In the genomic region with DNA sequence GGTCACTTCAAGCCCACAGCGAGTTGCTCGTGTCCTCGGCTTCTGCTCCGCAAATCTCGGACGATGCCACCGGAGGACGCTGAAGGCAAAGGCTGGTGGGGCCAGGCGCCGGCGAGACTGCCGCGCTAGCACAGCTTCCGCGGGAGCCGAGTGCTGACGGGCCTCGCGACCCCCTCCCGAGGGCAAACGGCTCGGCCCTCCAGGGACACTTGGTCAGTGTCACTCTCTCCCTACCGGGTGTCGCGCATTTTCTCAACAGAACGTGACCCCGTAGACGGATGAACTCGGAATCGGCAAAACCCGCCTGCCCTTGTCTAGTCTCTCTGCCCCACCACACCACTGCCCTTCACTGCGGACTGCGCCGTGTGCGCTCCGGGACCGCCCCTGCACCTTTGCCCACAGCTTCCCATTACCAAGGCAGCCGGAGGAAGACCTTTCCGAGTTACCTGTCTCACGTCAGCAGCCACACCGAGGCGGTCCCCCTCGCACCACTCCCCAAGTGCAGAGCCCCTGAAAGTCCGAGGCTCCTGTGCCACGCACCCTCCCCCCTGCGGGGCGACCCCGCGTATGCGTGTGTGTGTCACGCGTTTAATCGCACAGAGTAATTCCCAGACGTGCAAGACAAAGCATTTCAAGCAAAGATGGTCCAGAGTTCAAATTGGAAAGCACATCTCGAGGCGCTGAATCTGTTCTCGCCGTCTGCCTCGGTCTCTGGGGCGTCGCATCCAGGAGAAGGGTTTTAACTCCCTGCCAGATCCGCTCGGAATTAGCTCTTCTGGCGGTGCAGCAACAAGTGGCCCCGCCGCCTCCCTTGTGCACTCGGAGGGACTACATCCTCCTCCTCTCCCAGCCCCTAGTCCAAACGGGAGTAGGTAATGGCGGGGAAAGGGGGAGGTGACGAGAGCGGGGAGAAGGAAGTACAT, we compare ENCODE assay signal across 8 cellular contexts.
A peak's percentile ranks its signal among the peaks of the same experiment; 100 is the strongest.
DNase-seq lines count a peak whose midpoint lies in the region; ATAC-seq and TF ChIP-seq lines count a peak whose summit lies in the region.

No MANE protein-coding gene starts in this region.

- H3K27me3 ChIP-seq in osteoblast (ENCODE audit: insufficient read depth, low read length) (peaks cover 51% of the 10 kb centered on the region), SJCRH30 (no peaks in the 10 kb centered on the region)

- no peak overlapping the region for H3K27ac ChIP-seq in osteoblast (ENCODE audit: low read depth, low read length)
- no peak overlapping the region for H3K27ac ChIP-seq in SJCRH30

- H3K4me1 ChIP-seq in osteoblast (ENCODE audit: insufficient read depth, low read length) (peaks cover 25% of the 10 kb centered on the region), SJCRH30 (no peaks in the 10 kb centered on the region)

- H3K4me3 ChIP-seq in WI38 (ENCODE audit: low read depth, low read length) (peak overlapping the region; percentile 24; the same call in 1 of the 2 replicates), fibroblast of the aortic adventitia (ENCODE audit: low read depth, low read length) (peak overlapping the region; percentile 64), osteoblast (ENCODE audit: insufficient read depth, low read length) (peak overlapping the region; percentile 81), SJCRH30 (no peak overlapping the region)

- no peaks in the 10 kb centered on the region for H4K20me1 ChIP-seq in osteoblast (ENCODE audit: insufficient read depth, low read length)

- TF ChIP-seq CTCF in WI38 (IDR thresholded peaks at IDR 0.05; ENCODE audit: low read depth, low read length) (no peak), fibroblast of the aortic adventitia (IDR thresholded peaks at IDR 0.05; ENCODE audit: insufficient read depth, low read length) (peak; percentile 37), osteoblast (IDR thresholded peaks at IDR 0.05; ENCODE audit: extremely low read depth, low read depth, low read length) (peak; percentile 13), omental fat pad (IDR thresholded peaks at IDR 0.05) (no peak)

- peak overlapping the region; percentile 92 for H2AFZ ChIP-seq in osteoblast (ENCODE audit: low read length)

- DNase-seq in DMS153 treated with DMSO at 0.1 percent for 48 hours (lab: John Stamatoyannopoulos, UW; ENCODE audit: unreplicated experiment) (peak; percentile 40), HS-5 (ENCODE audit: low read depth) (peak; percentile 40), fibroblast of the aortic adventitia (ENCODE audit: low read depth) (peak; percentile 46), osteoblast (ENCODE audit: insufficient read length, low spot score, missing footprints) (peak; percentile 93), omental fat pad (ENCODE audit: low spot score) (no peak), SJCRH30 (no peak), NCI-H1048 (lab: John Stamatoyannopoulos, UW) (no peak)

- peaks cover 15% of the 10 kb centered on the region for H3K79me2 ChIP-seq in osteoblast (ENCODE audit: insufficient read depth, low read length)

- H3K36me3 ChIP-seq in osteoblast (ENCODE audit: insufficient read depth, low read length) (no peaks in the 10 kb centered on the region), SJCRH30 (no peaks in the 10 kb centered on the region)

- ATAC-seq in omental fat pad (ENCODE audit: low FRiP score): no peak

- H3K9me3 ChIP-seq in osteoblast (ENCODE audit: low read depth, low read length) (no peaks in the 10 kb centered on the region), SJCRH30 (replicated peaks) (no peaks in the 10 kb centered on the region)

- H3K4me2 ChIP-seq in osteoblast (ENCODE audit: insufficient read depth, low read length): peak overlapping the region; percentile 86

Comparison
In these comparisons a context has a peak if more than half of its experiments do, and no peak if none do; other contexts are left out.
1. DNase-seq: peak in DMS153 treated with DMSO at 0.1 percent for 48 hours (single experiment), HS-5 (single experiment), fibroblast of the aortic adventitia (single experiment) and osteoblast (single experiment); none in omental fat pad (single experiment), SJCRH30 (0 of 2) and NCI-H1048 (single experiment).
2. CTCF ChIP-seq: peak in fibroblast of the aortic adventitia (single experiment) and osteoblast (single experiment); none in WI38 (single experiment) and omental fat pad (0 of 3).